Comparison of ENCODE assay signal across 12 cellular contexts in genomic region chr11:60912223-60912850, GRCh38. TPM values are rescaled to one million over a fixed set of nuclear protein-coding genes. Genes with fewer than 3 reads are reported as not detected.
DNase-seq lines count a peak whose midpoint lies in the region; ATAC-seq and TF ChIP-seq lines count a peak whose summit lies in the region.
"Had no signal": no experiment of that assay in that cellular context is flagged by ENCODE, and none has a peak within 500 bp of the region (broad histone marks: within the 10 kb centered on the region; RNA-seq: fewer than 3 reads in every experiment).

No MANE protein-coding gene starts in this region.

- H3K9me3 ChIP-seq in duodenal mucosa (ENCODE audit: control insufficient read depth in 1 of 2, low read length in 2 of 2) (no peaks in the 10 kb centered on the region), H9 (ENCODE audit: control insufficient read depth, low read depth, low read length) (no peaks in the 10 kb centered on the region)
- H3K9me3 ChIP-seq: uterus had no signal

- H3K79me2 ChIP-seq in H9 (ENCODE audit: insufficient read depth, low read length), result no peaks in the 10 kb centered on the region; the same call in 1 of the 2 replicates

- H3K36me3 ChIP-seq in duodenal mucosa (ENCODE audit: control insufficient read depth in 1 of 2, insufficient read depth in 2 of 2, low read length in 2 of 2), result no peaks in the 10 kb centered on the region
- H3K36me3 ChIP-seq: uterus had no signal

- no peak overlapping the region for H2BK5ac ChIP-seq in H9 (ENCODE audit: insufficient read length, low read length)

- peaks cover 9% of the 10 kb centered on the region for H3K36me3 Mint-ChIP-seq in T-helper 2 cell treated with Interferon-gamma antibody and Interleukin-4, amounts not matched to agents 5 μg/mL and 100 μg/mL, for 36 hours (ENCODE audit: low read depth)
- peaks cover 0 to 5% (median 4%) of the 10 kb centered on the region in 3 experiments; a peak in 5 of 7 replicates for H3K36me3 Mint-ChIP-seq in H9 (ENCODE audit: insufficient read depth in 1 of 3, low read depth in 3 of 3)

- H3K27me3 Mint-ChIP-seq in T-helper 2 cell treated with Interferon-gamma antibody and Interleukin-4, amounts not matched to agents 5 μg/mL and 100 μg/mL, for 36 hours (ENCODE audit: low read depth), result peaks cover 15% of the 10 kb centered on the region
- H3K27me3 Mint-ChIP-seq in H9 (ENCODE audit: low read depth), result peaks cover 46% of the 10 kb centered on the region

- H3K9ac ChIP-seq in duodenal mucosa (ENCODE audit: low read depth in 1 of 2, low read length in 2 of 2), result no peak overlapping the region
- no peak overlapping the region for H3K9ac ChIP-seq in H9 (ENCODE audit: extremely low read depth, insufficient read length, low read length)

- peak overlapping the region; percentile 47 for H3K4me3 Mint-ChIP-seq in T-helper 2 cell treated with Interferon-gamma antibody and Interleukin-4, amounts not matched to agents 5 μg/mL and 100 μg/mL, for 36 hours
- H3K4me3 Mint-ChIP-seq in H9, result no peak overlapping the region

- H3K23ac ChIP-seq in H9 (ENCODE audit: insufficient read length, low read depth, low read length), result no peak overlapping the region

- no peak overlapping the region for H3K18ac ChIP-seq in H9 (ENCODE audit: insufficient read length, low read depth, low read length)

- H2BK15ac ChIP-seq in H9 (ENCODE audit: low read depth, low read length), result no peak overlapping the region

- no peaks in the 10 kb centered on the region for H4K20me1 ChIP-seq in H9 (ENCODE audit: control insufficient read depth, insufficient read depth, insufficient read length)

- DNase-seq in activated effector memory CD4-positive, alpha-beta T cell treated with anti-CD3 and anti-CD28 coated beads, Interleukin-2, amount 50 U/mL, for 16 hours, result peak; percentile 62
- no peak for DNase-seq in activated effector memory CD4-positive, alpha-beta T cell treated with Interleukin-2 at 50 U/mL for 16 hours
- DNase-seq in T-helper 2 cell treated with Interferon-gamma antibody and Interleukin-4, amounts not matched to agents 5 μg/mL and 100 μg/mL, for 36 hours (ENCODE audit: low spot score), result no peak
- DNase-seq in stimulated activated naive CD8-positive, alpha-beta T cell treated with anti-CD3 and anti-CD28 coated beads, Interleukin-15, Interleukin-2, amounts not matched to agents 100 U/mL and 50 U/mL, for 24 hours, result peak; percentile 39
- no peak for DNase-seq in H9
- DNase-seq in NCI-H345 (lab: John Stamatoyannopoulos, UW), result no peak
- no peak for DNase-seq in DMS114 treated with DMSO at 0.1 percent for 48 hours (lab: John Stamatoyannopoulos, UW; ENCODE audit: unreplicated experiment)
- DNase-seq: SHP77 treated with DMSO at 0.1 percent for 48 hours; stimulated activated CD4-positive, alpha-beta T cell treated with anti-CD3 and anti-CD28 coated beads, Interleukin-2, amount 100 ng/mL, for 24 hours; uterus had no signal

- no peak for TF ChIP-seq CTCF in H9 (conservative IDR thresholded peaks at IDR 0.05)

- peaks cover 26 to 39% of the 10 kb centered on the region in 2 donors for H3K4me1 ChIP-seq in duodenal mucosa (ENCODE audit: control insufficient read depth in 1 of 2, insufficient read depth in 2 of 2, low read length in 2 of 2)
- H3K4me1 ChIP-seq in H9 (ENCODE audit: insufficient read depth, low read length), result peaks cover 2% of the 10 kb centered on the region; the same call in 1 of the 2 replicates

- H3K79me1 ChIP-seq in H9 (ENCODE audit: insufficient read depth, low read depth, low read length, poor library complexity, severe bottlenecking), result no peaks in the 10 kb centered on the region

- H4K5ac ChIP-seq in H9 (ENCODE audit: insufficient read length, low read depth, low read length), result no peak overlapping the region

- H3K4me2 ChIP-seq in H9 (ENCODE audit: insufficient read depth, insufficient read length, low read length), result no peak overlapping the region

- H4K8ac ChIP-seq in H9 (replicated peaks; ENCODE audit: insufficient read length, low read depth, low read length), result no peak overlapping the region

- no peak overlapping the region for H2BK120ac ChIP-seq in H9 (ENCODE audit: low read depth, low read length, poor library complexity, severe bottlenecking)

- WGBS in H9 (ENCODE audit: extremely low coverage, insufficient read length, low lambda C conversion rate), result no CpG with 5 or more reads among the region's 12 CpGs

- H3K27ac Mint-ChIP-seq in T-helper 2 cell treated with Interferon-gamma antibody and Interleukin-4, amounts not matched to agents 5 μg/mL and 100 μg/mL, for 36 hours, result peak overlapping the region; percentile 15
- no peak overlapping the region; a peak in 2 of 7 replicates for H3K27ac Mint-ChIP-seq in H9

- H2BK20ac ChIP-seq in H9 (ENCODE audit: low read depth, low read length, poor library complexity, severe bottlenecking), result no peak overlapping the region

- H3K27me3 ChIP-seq in duodenal mucosa (ENCODE audit: control insufficient read depth in 1 of 2, insufficient read depth in 2 of 2, low read length in 2 of 2) (no peaks in the 10 kb centered on the region), H9 (ENCODE audit: insufficient read depth, low read length) (no peaks in the 10 kb centered on the region; the same call in 1 of the 2 replicates)
- H3K27me3 ChIP-seq: uterus had no signal

- no peak for ATAC-seq in stimulated activated naive CD8-positive, alpha-beta T cell treated with anti-CD3 and anti-CD28 coated beads, Interleukin-15, Interleukin-2, amounts not matched to agents 100 U/mL and 50 U/mL, for 24 hours

- H3K23me2 ChIP-seq in H9 (ENCODE audit: insufficient read length, low read depth, low read length, poor library complexity, severe bottlenecking), result peaks cover 22% of the 10 kb centered on the region

- peaks cover 34% of the 10 kb centered on the region for H3K4me1 Mint-ChIP-seq in T-helper 2 cell treated with Interferon-gamma antibody and Interleukin-4, amounts not matched to agents 5 μg/mL and 100 μg/mL, for 36 hours (ENCODE audit: low read depth)
- peaks cover 39% of the 10 kb centered on the region in 2 experiments for H3K4me1 Mint-ChIP-seq in H9

- no peaks in the 10 kb centered on the region for H3K9me3 Mint-ChIP-seq in T-helper 2 cell treated with Interferon-gamma antibody and Interleukin-4, amounts not matched to agents 5 μg/mL and 100 μg/mL, for 36 hours
- peaks cover 3 to 5% of the 10 kb centered on the region in 2 experiments; a peak in 4 of 5 replicates for H3K9me3 Mint-ChIP-seq in H9

- H3K27ac ChIP-seq in duodenal mucosa (ENCODE audit: low read depth, low read length) (peak overlapping the region; percentile 26), H9 (ENCODE audit: insufficient read length, low read depth, low read length) (no peak overlapping the region)

- H3K14ac ChIP-seq in H9 (ENCODE audit: insufficient read depth, low read length), result no peak overlapping the region

- H3K56ac ChIP-seq in H9 (ENCODE audit: insufficient read length, low read depth, low read length), result no peak overlapping the region

- H3K4me3 ChIP-seq in duodenal mucosa (ENCODE audit: low read depth in 1 of 2, low read length in 2 of 2), result no peak overlapping the region

- H3T11ph ChIP-seq in H9 (ENCODE audit: low read length), result no peak overlapping the region

- H4K91ac ChIP-seq in H9 (ENCODE audit: insufficient read length, low read depth, low read length), result no peak overlapping the region

- no peak overlapping the region for H2AFZ ChIP-seq in H9 (ENCODE audit: low read length)

- H2AK5ac ChIP-seq in H9 (ENCODE audit: insufficient read length, low read length), result no peak overlapping the region

- H3K4ac ChIP-seq in H9 (ENCODE audit: low read depth, low read length), result no peak overlapping the region

- H2BK12ac ChIP-seq in H9 (ENCODE audit: insufficient read length, low read depth, low read length), result no peak overlapping the region

RNA-seq across cellular contexts. Expression of gene TMEM109, which starts 1.6 kb away (rescaled TPM):
- 36.4 and 38.0 TPM in 2 replicates for total RNA-seq in H9 (2021)

RNA-seq across cellular contexts. Expression of gene PRPF19, which starts 6.0 kb away (rescaled TPM):
- 130 and 132 TPM in 2 replicates for total RNA-seq in H9 (2021)

RNA-seq across cellular contexts. Expression of gene TMEM132A, which starts 11.9 kb away (rescaled TPM):
- total RNA-seq in H9 (2021), result 84.5 and 95.5 TPM in 2 replicates

RNA-seq across cellular contexts. Expression of gene SLC15A3, which starts 39.6 kb away (rescaled TPM):
- 7.0 and 8.1 TPM in 2 replicates for total RNA-seq in H9 (2021)

RNA-seq across cellular contexts. Expression of gene ZP1, which starts 45.0 kb away (rescaled TPM):
- total RNA-seq in H9 (2021), result not detected in 2 replicates
- total RNA-seq: dermis blood vessel endothelial cell, uterus had no signal

Comparison
In these comparisons a context has a peak if more than half of its experiments do, and no peak if none do; other contexts are left out.
1. DNase-seq: peak in activated effector memory CD4-positive, alpha-beta T cell treated with anti-CD3 and anti-CD28 coated beads, Interleukin-2, amount 50 U/mL, for 16 hours (single experiment) and stimulated activated naive CD8-positive, alpha-beta T cell treated with anti-CD3 and anti-CD28 coated beads, Interleukin-15, Interleukin-2, amounts not matched to agents 100 U/mL and 50 U/mL, for 24 hours (single experiment); none in activated effector memory CD4-positive, alpha-beta T cell treated with Interleukin-2 at 50 U/mL for 16 hours (single experiment), T-helper 2 cell treated with Interferon-gamma antibody and Interleukin-4, amounts not matched to agents 5 μg/mL and 100 μg/mL, for 36 hours (single experiment), H9 (single experiment), NCI-H345 (single experiment) and DMS114 treated with DMSO at 0.1 percent for 48 hours (single experiment).